ENCODE assay signal across 7 cellular contexts in the genomic region with DNA sequence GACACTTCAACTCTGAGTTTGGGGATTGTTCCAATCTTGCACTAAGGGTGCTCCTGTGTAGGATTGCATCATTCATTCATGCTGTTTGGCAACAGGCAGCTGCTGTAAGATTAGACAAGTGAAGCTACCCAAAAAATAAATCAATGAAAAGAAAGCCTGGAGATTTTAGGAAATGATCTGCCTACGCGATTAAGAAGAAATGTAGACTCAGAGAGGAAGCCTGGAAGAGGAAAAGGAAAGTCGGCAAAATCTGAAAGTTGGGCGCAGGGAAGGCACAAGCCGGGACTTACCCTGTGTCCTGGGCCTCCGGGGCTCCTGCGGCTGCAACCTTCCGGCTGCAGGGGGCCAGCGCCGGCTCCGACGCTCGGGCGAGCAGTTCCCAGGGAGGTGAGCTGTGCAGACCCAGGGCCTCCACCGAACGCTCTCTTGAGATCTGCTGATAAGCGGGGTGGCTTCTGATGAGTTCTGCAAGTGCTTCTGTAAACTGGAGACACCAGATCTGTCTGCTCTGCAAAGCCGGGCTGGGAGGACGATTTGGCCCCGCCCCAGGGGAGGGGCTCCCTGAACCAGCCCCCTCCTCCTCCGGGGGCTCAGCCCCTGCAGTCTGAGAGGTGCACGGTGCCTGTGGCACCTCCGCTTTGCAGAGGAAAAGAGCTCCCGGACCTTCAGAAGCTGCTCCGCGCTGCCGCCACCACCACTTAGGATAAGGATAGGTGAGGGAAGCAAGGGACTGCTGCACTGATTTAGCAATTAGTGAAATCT. TPM values are rescaled to one million over a fixed set of nuclear protein-coding genes. Genes with fewer than 3 reads are reported as not detected.
DNase-seq lines count a peak whose midpoint lies in the region; ATAC-seq, FAIRE-seq and TF ChIP-seq lines count a peak whose summit lies in the region.

No MANE protein-coding gene starts in this region.

- SMC1A ChIA-PET in GM12878 (lab: Charles Lee; ENCODE audit: uncharacterized antibody, unreplicated experiment) = interaction anchor here (1.3 to 1.4 kb wide), 3 partner anchors 13 to 39 kb away, joined by 4 read pairs; no protein-coding TSS in a partner anchor

- no peaks in the 10 kb centered on the region for H3K4me1 ChIP-seq in GM12878 (ENCODE audit: control insufficient read depth, insufficient read depth, low read length)
- H3K4me1 ChIP-seq in iPS-15b (ENCODE audit: control insufficient read depth, insufficient read depth, low read length) = no peaks in the 10 kb centered on the region
- peaks cover 0 to 9% (median 3%) of the 10 kb centered on the region in 3 donors for H3K4me1 ChIP-seq in skeletal muscle tissue (ENCODE audit: control insufficient read depth in 3 of 3, insufficient read depth in 3 of 3, low read length in 3 of 3)

- no peak for TF ChIP-seq EP300 in GM12878 (IDR thresholded peaks at IDR 0.05; ENCODE audit: borderline replicate concordance in 1 of 2, control insufficient read depth in 1 of 2, low read depth in 2 of 2, low read length in 2 of 2)

- ATAC-seq in GM18502 (IDR thresholded peaks at IDR 0.05; ENCODE audit: poor library complexity, unreplicated experiment) (peak; percentile 99), HG02870 (IDR thresholded peaks at IDR 0.05; ENCODE audit: unreplicated experiment) (peak; percentile 99), GM12878 (peak; percentile 97)

- CTCF ChIA-PET in GM12878 (lab: Yijun Ruan, JAX) = interaction anchor here (0.7 to 1.6 kb wide), 3 partner anchors 7 to 40 kb away, joined by 3 to 5 read pairs (median 4); a partner anchor contains a TSS

- peak overlapping the region; percentile 77 for H3K4me2 ChIP-seq in GM12878 (ENCODE audit: control insufficient read depth, insufficient read depth)

- BruUV-seq in GM12878 (replicated peaks; lab: Mats Ljungman, UMichigan) = no TSS peak

- H3K27ac ChIP-seq in GM12878 (ENCODE audit: control insufficient read depth, insufficient read depth) = peak overlapping the region; percentile 53
- H3K27ac ChIP-seq in skeletal muscle tissue (ENCODE audit: low read depth, low read length) = no peak overlapping the region

- intact Hi-C loops in GM12878 (cut with micrococcal nuclease; ENCODE audit: unreplicated experiment) = loop anchor here (2.0 kb wide), 2 partner anchors 17 to 31 kb away; a partner anchor contains a TSS

- H3K9ac ChIP-seq in GM12878 (ENCODE audit: control insufficient read depth, insufficient read depth, low read length) (peak overlapping the region; percentile 70), iPS-15b (ENCODE audit: low read depth, low read length) (peak overlapping the region; percentile 81), skeletal muscle tissue (ENCODE audit: low read depth in 1 of 3, low read length in 3 of 3) (peak overlapping the region; percentile 64 to 77 (median 75))

- H3K36me3 ChIP-seq in GM12878 (ENCODE audit: control insufficient read depth in 2 of 2, insufficient read depth in 2 of 2, low read length in 1 of 2) (0 out of 4 replicates have a peak, but pooled peaks cover 0 to 3% of the 10 kb centered on the region in 2 experiments), iPS-15b (ENCODE audit: control insufficient read depth, insufficient read depth, low read length) (peaks cover 13% of the 10 kb centered on the region), skeletal muscle tissue (ENCODE audit: control insufficient read depth in 3 of 3, insufficient read depth in 3 of 3, low read length in 3 of 3) (no peaks in the 10 kb centered on the region)

- H3K4me3 ChIP-seq in GM12878 (peak overlapping the region; percentile 68), iPS-15b (ENCODE audit: low read depth, low read length) (peak overlapping the region; percentile 78), skeletal muscle tissue (ENCODE audit: low read length in 3 of 3) (peak overlapping the region; percentile 72 to 85 (median 81))

- RAD21 ChIA-PET in GM12878 (lab: Charles Lee; ENCODE audit: unreplicated experiment) = interaction anchor here (0.6 kb wide), 1 partner anchor 18 kb away, joined by 3 read pairs; a partner anchor contains a TSS

- peak overlapping the region; percentile 64 for H2AFZ ChIP-seq in GM12878 (ENCODE audit: control insufficient read depth, low read depth, low read length)

- no peaks in the 10 kb centered on the region for H3K27me3 ChIP-seq in GM12878 (replicated peaks in 1 of 2; ENCODE audit: control insufficient read depth in 2 of 2, insufficient read depth in 2 of 2, low read length in 1 of 2)
- no peaks in the 10 kb centered on the region for H3K27me3 ChIP-seq in iPS-15b (ENCODE audit: control insufficient read depth, insufficient read depth, low read length)
- no peaks in the 10 kb centered on the region for H3K27me3 ChIP-seq in skeletal muscle tissue (ENCODE audit: control insufficient read depth in 3 of 3, insufficient read depth in 3 of 3, low read length in 3 of 3)

- POLR2A ChIA-PET in GM12878 (lab: Charles Lee) = interaction anchor here (0.9 kb wide), 1 partner anchor 17 kb away, joined by 6 read pairs; a partner anchor contains a TSS

- H3K9me3 ChIP-seq in GM12878 (replicated peaks; ENCODE audit: control insufficient read depth, insufficient read depth, low read length) (no peaks in the 10 kb centered on the region), iPS-15b (ENCODE audit: control insufficient read depth, insufficient read depth, low read length) (no peaks in the 10 kb centered on the region), skeletal muscle tissue (ENCODE audit: control insufficient read depth in 3 of 3, low read length in 3 of 3) (no peaks in the 10 kb centered on the region)

- DNase-seq in NCI-H1694 (lab: John Stamatoyannopoulos, UW) = peak; percentile 41
- DNase-seq in T1000 (lab: John Stamatoyannopoulos, UW) = peak; percentile 49
- peak; percentile 43 for DNase-seq in GM12878 (ENCODE audit: low read depth, low spot score)

- peak; percentile 54 for FAIRE-seq in GM12878 (lab: Jason Lieb, UNC)

- under 1% methylated on average over 27 of the region's 27 CpGs for WGBS in GM12878 (ENCODE audit: insufficient coverage, insufficient replicate concordance, low lambda C conversion rate, missing lambda C conversion rate)

- no peaks in the 10 kb centered on the region; the same call in 1 of the 2 replicates for H3K79me2 ChIP-seq in GM12878 (ENCODE audit: control insufficient read depth, insufficient read depth, low read length)

- no peaks in the 10 kb centered on the region for H4K20me1 ChIP-seq in GM12878 (ENCODE audit: control insufficient read depth, insufficient read depth)

- TF ChIP-seq CTCF in GM12878 (IDR thresholded peaks at IDR 0.05 in 2 of 3, conservative IDR thresholded peaks at IDR 0.05 in 1 of 3; ENCODE audit: control insufficient read depth in 2 of 3, extremely low read depth in 1 of 3, insufficient read depth in 1 of 3, low read depth in 3 of 3, low read length in 3 of 3) = peak in 2 of 3 experiments; percentile 19 to 48; a peak in 2 of 6 replicates

- no peak for TF ChIP-seq RAD21 in GM12878 (IDR thresholded peaks at IDR 0.05; ENCODE audit: insufficient read depth, low read depth, low read length)

- TF ChIP-seq POLR2A in GM12878 (IDR thresholded peaks at IDR 0.05; ENCODE audit: low read depth, low read length) = peak; percentile 69

- in situ Hi-C loops in GM12878 (cut with MboI) = no loop called here

RNA-seq across cellular contexts. Expression of a gene that starts 17.4 kb away (rescaled TPM):
- 6.6 and 6.8 TPM in 2 replicates for total RNA-seq in GM12878 (2013; cell fraction: nucleolus; rRNA removed)
- total RNA-seq in GM12878 (2014; rRNA removed) (35.3 and 36.4 TPM in 2 replicates), GM12878 (2014; rRNA removed; fragmentation: Illumina TruSeq; extraction: Trizol) (20.1 and 21.2 TPM in 2 replicates), GM12878 (2021) (24.8 and 25.0 TPM in 2 replicates), skeletal muscle tissue (13.6 TPM)
- polyA plus RNA-seq in GM12878 (2011; ENCODE audit: low read depth) = 7.9 TPM
- polyA plus RNA-seq in GM12878 (2011; rRNA removed) (15.4 and 16.2 TPM in 2 replicates), GM12878 (2014; fragmentation: Illumina TruSeq; extraction: Trizol) (9.1 and 23.0 TPM in 2 replicates), GM12878 (2014; fragmentation: Nextera tagmentation; extraction: Ambion mirVana) (10 to 100 TPM in 1 of 2 experiments, 1 to 10 TPM in 1; 5.2 to 10.5 TPM), GM12878 (2014; rRNA removed) (21.6 and 28.3 TPM in 2 replicates), GM12878 (2016; fragmentation: Nextera tagmentation; extraction: Ambion mirVana) (10 to 100 TPM; 24.8 to 26.1 TPM)
- polyA plus RNA-seq in GM12878 (2011; cell fraction: cytosol; rRNA removed) = 18.9 and 23.5 TPM in 2 replicates
- polyA plus RNA-seq in GM12878 (2011; cell fraction: nucleus; rRNA removed) = 6.8 and 9.3 TPM in 2 replicates
- 10.3 and 10.6 TPM in 2 replicates for polyA plus RNA-seq in GM12878 (2012)
- 16.5 and 17.5 TPM in 2 replicates for polyA minus RNA-seq in GM12878 (2011; rRNA and poly(A)+ RNA removed)
- polyA minus RNA-seq in GM12878 (2011; cell fraction: cytosol; rRNA and poly(A)+ RNA removed) = 9.1 and 14.1 TPM in 2 replicates
- 8.2 and 17.2 TPM in 2 replicates for polyA minus RNA-seq in GM12878 (2011; cell fraction: nucleus; rRNA and poly(A)+ RNA removed)

RNA-seq across cellular contexts. Expression of a gene that starts 17.7 kb away (rescaled TPM):
- 96.4 and 103 TPM in 2 replicates for total RNA-seq in GM12878 (2013; cell fraction: nucleolus; rRNA removed)
- 263 and 264 TPM in 2 replicates for total RNA-seq in GM12878 (2014; rRNA removed)
- 324 and 357 TPM in 2 replicates for total RNA-seq in GM12878 (2014; rRNA removed; fragmentation: Illumina TruSeq; extraction: Trizol)
- total RNA-seq in GM12878 (2021) = 202 and 206 TPM in 2 replicates
- 162 TPM for polyA plus RNA-seq in GM12878 (2011; ENCODE audit: low read depth)
- 346 and 392 TPM in 2 replicates for polyA plus RNA-seq in GM12878 (2011; rRNA removed)
- polyA plus RNA-seq in GM12878 (2011; cell fraction: cytosol; rRNA removed) = 129 and 184 TPM in 2 replicates
- polyA plus RNA-seq in GM12878 (2011; cell fraction: nucleus; rRNA removed) = 131 and 175 TPM in 2 replicates
- polyA plus RNA-seq in GM12878 (2012) = 121 and 132 TPM in 2 replicates
- polyA plus RNA-seq in GM12878 (2014; fragmentation: Illumina TruSeq; extraction: Trizol) = 272 and 346 TPM in 2 replicates
- 100 to 1,000 TPM; 191 to 319 TPM for polyA plus RNA-seq in GM12878 (2014; fragmentation: Nextera tagmentation; extraction: Ambion mirVana)
- polyA plus RNA-seq in GM12878 (2014; rRNA removed) = 247 and 252 TPM in 2 replicates
- polyA plus RNA-seq in GM12878 (2016; fragmentation: Nextera tagmentation; extraction: Ambion mirVana) = 100 to 1,000 TPM; 455 to 480 TPM
- polyA minus RNA-seq in GM12878 (2011; rRNA and poly(A)+ RNA removed) = 170 and 321 TPM in 2 replicates
- 57.2 and 72.0 TPM in 2 replicates for polyA minus RNA-seq in GM12878 (2011; cell fraction: cytosol; rRNA and poly(A)+ RNA removed)
- 42.2 and 64.6 TPM in 2 replicates for polyA minus RNA-seq in GM12878 (2011; cell fraction: nucleus; rRNA and poly(A)+ RNA removed)
- 113 TPM for total RNA-seq in skeletal muscle tissue

RNA-seq across cellular contexts. Expression of a gene that starts 30.2 kb away (rescaled TPM):
- 149 and 163 TPM in 2 replicates for total RNA-seq in GM12878 (2013; cell fraction: nucleolus; rRNA removed)
- 84.6 and 96.1 TPM in 2 replicates for total RNA-seq in GM12878 (2014; rRNA removed)
- total RNA-seq in GM12878 (2014; rRNA removed; fragmentation: Illumina TruSeq; extraction: Trizol) = 70.8 and 72.4 TPM in 2 replicates
- total RNA-seq in GM12878 (2021) = 102 and 103 TPM in 2 replicates
- polyA plus RNA-seq in GM12878 (2011; ENCODE audit: low read depth) = 42.2 TPM
- 57.6 and 70.5 TPM in 2 replicates for polyA plus RNA-seq in GM12878 (2011; rRNA removed)
- polyA plus RNA-seq in GM12878 (2011; cell fraction: cytosol; rRNA removed) = 81.9 and 86.5 TPM in 2 replicates
- polyA plus RNA-seq in GM12878 (2011; cell fraction: nucleus; rRNA removed) = 170 and 178 TPM in 2 replicates
- 77.6 and 84.4 TPM in 2 replicates for polyA plus RNA-seq in GM12878 (2012)
- polyA plus RNA-seq in GM12878 (2014; fragmentation: Illumina TruSeq; extraction: Trizol) = 87.4 and 106 TPM in 2 replicates
- 10 to 100 TPM; 39.9 to 62.4 TPM for polyA plus RNA-seq in GM12878 (2014; fragmentation: Nextera tagmentation; extraction: Ambion mirVana)
- 85.7 and 93.0 TPM in 2 replicates for polyA plus RNA-seq in GM12878 (2014; rRNA removed)
- 10 to 100 TPM; 67.7 to 72.6 TPM for polyA plus RNA-seq in GM12878 (2016; fragmentation: Nextera tagmentation; extraction: Ambion mirVana)
- polyA minus RNA-seq in GM12878 (2011; rRNA and poly(A)+ RNA removed) = 53.3 and 94.2 TPM in 2 replicates
- 31.7 and 32.2 TPM in 2 replicates for polyA minus RNA-seq in GM12878 (2011; cell fraction: cytosol; rRNA and poly(A)+ RNA removed)
- polyA minus RNA-seq in GM12878 (2011; cell fraction: nucleus; rRNA and poly(A)+ RNA removed) = 41.7 and 51.2 TPM in 2 replicates
- 63.2 TPM for total RNA-seq in skeletal muscle tissue

RNA-seq across cellular contexts. Expression of a gene that starts 58.9 kb away (rescaled TPM):
- total RNA-seq in GM12878 (2013; cell fraction: nucleolus; rRNA removed) = 2.3 and 3.7 TPM in 2 replicates
- 0.27 and 1.6 TPM in 2 replicates for total RNA-seq in GM12878 (2014; rRNA removed)
- 0.45 and 1.1 TPM in 2 replicates for total RNA-seq in GM12878 (2014; rRNA removed; fragmentation: Illumina TruSeq; extraction: Trizol)
- 0.64 and 0.82 TPM in 2 replicates for total RNA-seq in GM12878 (2021)
- 2.1 TPM for polyA plus RNA-seq in GM12878 (2011; ENCODE audit: low read depth)
- 0.62 and 1.4 TPM in 2 replicates for polyA plus RNA-seq in GM12878 (2011; rRNA removed)
- 0.45 and 1.1 TPM in 2 replicates for polyA plus RNA-seq in GM12878 (2011; cell fraction: cytosol; rRNA removed)
- polyA plus RNA-seq in GM12878 (2011; cell fraction: nucleus; rRNA removed) = 4.9 and 6.0 TPM in 2 replicates
- polyA plus RNA-seq in GM12878 (2012) = 1.7 and 2.3 TPM in 2 replicates
- polyA plus RNA-seq in GM12878 (2014; fragmentation: Illumina TruSeq; extraction: Trizol) = 0.11 and 0.43 TPM in 2 replicates
- polyA plus RNA-seq in GM12878 (2014; fragmentation: Nextera tagmentation; extraction: Ambion mirVana) = under 1 TPM; 0.08 to 0.09 TPM
- polyA plus RNA-seq in GM12878 (2014; rRNA removed) = 0.86 and 1.2 TPM in 2 replicates
- polyA plus RNA-seq in GM12878 (2016; fragmentation: Nextera tagmentation; extraction: Ambion mirVana) = under 1 TPM; 0.15 to 0.31 TPM
- polyA minus RNA-seq in GM12878 (2011; rRNA and poly(A)+ RNA removed) = 0.67 and 1.5 TPM in 2 replicates
- polyA minus RNA-seq in GM12878 (2011; cell fraction: cytosol; rRNA and poly(A)+ RNA removed) = not detected in 2 replicates
- polyA minus RNA-seq in GM12878 (2011; cell fraction: nucleus; rRNA and poly(A)+ RNA removed) = 1.8 and 2.2 TPM in 2 replicates
- 48.0 TPM for total RNA-seq in skeletal muscle tissue
